17 cellular contexts compared by ENCODE assay signal in the genomic region with DNA sequence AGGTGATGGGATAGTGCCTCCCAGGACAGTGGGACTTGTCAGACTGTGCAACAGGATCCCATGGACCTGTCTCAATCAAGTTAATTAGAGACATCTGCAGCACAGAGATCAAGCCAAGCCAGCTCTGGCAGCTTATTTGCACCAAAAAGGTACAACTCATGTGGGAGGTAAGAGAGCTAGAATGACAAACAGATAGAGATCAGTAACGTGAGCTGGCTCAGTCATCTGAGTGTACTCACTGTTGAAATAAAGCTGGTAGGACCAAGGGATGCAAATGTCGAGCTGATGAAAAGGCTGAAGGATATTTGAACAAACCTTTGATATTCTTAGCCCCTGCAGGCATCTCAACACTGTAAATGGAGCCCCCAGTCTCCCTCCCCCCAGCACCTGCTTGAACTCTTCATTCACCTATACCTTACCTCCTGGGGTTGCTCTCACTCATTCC.
A peak's percentile ranks its signal among the peaks of the same experiment; 100 is the strongest.
DNase-seq lines count a peak whose midpoint lies in the region; TF ChIP-seq lines count a peak whose summit lies in the region.
"Had no signal": no experiment of that assay in that cellular context is flagged by ENCODE, and none has a peak within 500 bp of the region (broad histone marks: within the 10 kb centered on the region; RNA-seq: fewer than 3 reads in every experiment).

No MANE protein-coding gene starts in this region.

- peak overlapping the region; percentile 10 for H3K4me3 Mint-ChIP-seq in Calu3 (ENCODE audit: low read depth, unreplicated experiment)
- H3K4me3 Mint-ChIP-seq: B cell, memory B cell, neural crest cell had no signal

- no peaks in the 10 kb centered on the region for H3K79me2 ChIP-seq in OCI-LY7 (ENCODE audit: insufficient read depth, low read depth, low read length)

- CTCF ChIA-PET in Calu3 (lab: Charles Lee) (interaction anchor here (1.6 kb wide), 2 partner anchors 11 to 99 kb away, joined by 5 to 7 read pairs; no protein-coding TSS in a partner anchor), OCI-LY7 (lab: Charles Lee; ENCODE audit: unreplicated experiment) (interaction anchor here (0.7 to 1.0 kb wide), 2 partner anchors 24 to 41 kb away, joined by 3 read pairs; no protein-coding TSS in a partner anchor)

- peaks cover 58% of the 10 kb centered on the region for H3K4me1 ChIP-seq in OCI-LY7 (ENCODE audit: insufficient read depth, low read length, poor library complexity, severe bottlenecking)

- peaks cover 95% of the 10 kb centered on the region for H3K4me1 Mint-ChIP-seq in Calu3 (ENCODE audit: low read depth, unreplicated experiment)
- H3K4me1 Mint-ChIP-seq: B cell, memory B cell had no signal

- H3K27ac ChIP-seq in OCI-LY7 (ENCODE audit: low read depth, low read length, poor library complexity, severe bottlenecking): no peak overlapping the region
- H3K27ac ChIP-seq: SK-N-MC had no signal

- BruUV-seq in Calu3 (replicated peaks; lab: Mats Ljungman, UMichigan) (no TSS peak), OCI-LY7 (replicated peaks; lab: Mats Ljungman, UMichigan) (no TSS peak)

- no peaks in the 10 kb centered on the region for H3K9me3 ChIP-seq in OCI-LY7 (ENCODE audit: low read length)

- H2AFZ ChIP-seq in OCI-LY7 (ENCODE audit: low read length): peak overlapping the region; percentile 6; the same call in 1 of the 2 replicates

- peak overlapping the region; percentile 96 for H3K27ac Mint-ChIP-seq in Calu3 (ENCODE audit: unreplicated experiment)
- H3K27ac Mint-ChIP-seq: B cell, memory B cell had no signal

- peaks cover 75% of the 10 kb centered on the region for H3K36me3 Mint-ChIP-seq in Calu3 (ENCODE audit: insufficient read depth, unreplicated experiment)
- H3K36me3 Mint-ChIP-seq: memory B cell had no signal

- POLR2A ChIA-PET in OCI-LY7 (lab: Charles Lee): interaction anchor here (0.7 to 1.5 kb wide), 5 partner anchors 8 to 40 kb away, joined by 3 to 6 read pairs (median 3); no protein-coding TSS in a partner anchor

- no peaks in the 10 kb centered on the region for H3K9me3 Mint-ChIP-seq in Calu3 (ENCODE audit: low read depth, unreplicated experiment)
- H3K9me3 Mint-ChIP-seq: memory B cell, neural crest cell had no signal

- H3K36me3 ChIP-seq in OCI-LY7 (ENCODE audit: insufficient read depth, low read length): no peaks in the 10 kb centered on the region

- no peaks in the 10 kb centered on the region for H4K20me1 ChIP-seq in OCI-LY7 (ENCODE audit: insufficient read depth, low read length)

- DNase-seq in Calu3: no peak
- peak; percentile 58 for DNase-seq in HT-29 (ENCODE audit: low spot score)
- DNase-seq in OCI-LY7 (ENCODE audit: low spot score): no peak
- DNase-seq in iPS-NIHi7 (ENCODE audit: extremely low spot score): peak; percentile 52
- DNase-seq in NOMO-1 treated with dmso at 0.1 percent for 144 hours (lab: John Stamatoyannopoulos, UW; ENCODE audit: unreplicated experiment): no peak
- DNase-seq in NCI-H1436 treated with DMSO at 0.1 percent for 48 hours (lab: John Stamatoyannopoulos, UW): no peak
- no peak for DNase-seq in NCI-H128 (lab: John Stamatoyannopoulos, UW; ENCODE audit: unreplicated experiment)
- no peak for DNase-seq in AG20443 (ENCODE audit: low spot score)
- DNase-seq: activated T-cell treated with anti-CD3 and anti-CD28 coated beads, Interleukin-2, amount 50 U/mL, for 48 hours; effector memory CD4-positive, alpha-beta T cell; NCI-H1105; retina had no signal

- H3K9me2 ChIP-seq in OCI-LY7 (ENCODE audit: insufficient read depth, low read length): no peaks in the 10 kb centered on the region

- no peaks in the 10 kb centered on the region for H3K27me3 Mint-ChIP-seq in Calu3 (ENCODE audit: unreplicated experiment)
- H3K27me3 Mint-ChIP-seq: B cell had no signal

- intact Hi-C loops in Calu3 (cut with micrococcal nuclease; ENCODE audit: unreplicated experiment): no loop called here
- intact Hi-C loops in OCI-LY7 (cut with micrococcal nuclease; ENCODE audit: unreplicated experiment): no loop called here

- no peak for TF ChIP-seq CTCF in Calu3 (IDR thresholded peaks at IDR 0.05; ENCODE audit: unreplicated experiment)
- no peak for TF ChIP-seq CTCF in OCI-LY7 (conservative IDR thresholded peaks at IDR 0.05; ENCODE audit: low read length)

- H3K4me2 ChIP-seq in OCI-LY7 (ENCODE audit: low read length): no peak overlapping the region

- H3K4me3 ChIP-seq in OCI-LY7 (ENCODE audit: low read depth, low read length, poor library complexity, severe bottlenecking): no peak overlapping the region
- H3K4me3 ChIP-seq: K562, SK-N-MC had no signal

Comparison
In these comparisons a context has a peak if more than half of its experiments do, and no peak if none do; other contexts are left out.
1. DNase-seq: peak in HT-29 (single experiment) and iPS-NIHi7 (single experiment); none in Calu3 (single experiment), OCI-LY7 (single experiment), NOMO-1 treated with dmso at 0.1 percent for 144 hours (single experiment), NCI-H1436 treated with DMSO at 0.1 percent for 48 hours (single experiment), NCI-H128 (single experiment) and AG20443 (single experiment).